ENCODE assay signal across 1 cellular context in genomic region chr13:24922390-24923304, GRCh38.
TF ChIP-seq lines count a peak whose summit lies in the region.

No MANE protein-coding gene starts in this region.

TF ChIP-seq in GM12878, 131 proteins besides CTCF, POLR2A, EP300 and RAD21 (continued from another document and continues in another):
- TF ChIP-seq GATAD2B (conservative IDR thresholded peaks at IDR 0.05; ENCODE audit: low read depth), result peak; percentile 56
- TF ChIP-seq SUZ12 (IDR thresholded peaks at IDR 0.05; ENCODE audit: unreplicated experiment), result no peak
- TF ChIP-seq USF1 (IDR thresholded peaks at IDR 0.05; ENCODE audit: borderline replicate concordance, extremely low read length, insufficient read depth, low read depth, low read length), result no peak
- TF ChIP-seq RCOR1 (conservative IDR thresholded peaks at IDR 0.05; ENCODE audit: low read depth, low read length), result peak; percentile 53
- no peak for TF ChIP-seq STAT1 (conservative IDR thresholded peaks at IDR 0.05)
- peak; percentile 98 for TF ChIP-seq SIN3A (IDR thresholded peaks at IDR 0.05; ENCODE audit: low read depth, low read length)
- peak; percentile 92 for TF ChIP-seq PML (IDR thresholded peaks at IDR 0.05; ENCODE audit: low read length)
- no peak; the same call in 1 of the 2 replicates for TF ChIP-seq DPF2 (IDR thresholded peaks at IDR 0.05)
- peak; percentile 90 for TF ChIP-seq POLR2AphosphoS5 (IDR thresholded peaks at IDR 0.05; ENCODE audit: low read length)
- TF ChIP-seq JUNB (IDR thresholded peaks at IDR 0.05), result no peak
- no peak for TF ChIP-seq YY1 (IDR thresholded peaks at IDR 0.05; ENCODE audit: low read depth, low read length)
- no peak for TF ChIP-seq SUPT20H (IDR thresholded peaks at IDR 0.05; ENCODE audit: borderline replicate concordance, control insufficient read depth, low read depth, low read length)
- TF ChIP-seq CBFB (IDR thresholded peaks at IDR 0.05; ENCODE audit: low read depth), result peak; percentile 42
- no peak for TF ChIP-seq ZNF217 (IDR thresholded peaks at IDR 0.05)
- TF ChIP-seq CBX3 (IDR thresholded peaks at IDR 0.05; ENCODE audit: borderline replicate concordance, low read depth), result no peak
- peak; percentile 96 for TF ChIP-seq IKZF1 (conservative IDR thresholded peaks at IDR 0.05)
- TF ChIP-seq CUX1 (IDR thresholded peaks at IDR 0.05; ENCODE audit: insufficient replicate concordance, low read depth, low read length), result peak; percentile 58
- TF ChIP-seq SKIL (IDR thresholded peaks at IDR 0.05; ENCODE audit: low read depth, poor library complexity, severe bottlenecking), result no peak
- peak; percentile 79; the same call in 1 of the 2 replicates for TF ChIP-seq NFXL1 (IDR thresholded peaks at IDR 0.05; ENCODE audit: borderline replicate concordance)
- no peak for TF ChIP-seq ZBED1 (IDR thresholded peaks at IDR 0.05; ENCODE audit: borderline replicate concordance)
- TF ChIP-seq NR2F1 (conservative IDR thresholded peaks at IDR 0.05), result 0 out of 2 replicates have a peak, but pooled peaks have one; percentile 8
- peak; percentile 93 for TF ChIP-seq MLLT1 (IDR thresholded peaks at IDR 0.05)
- TF ChIP-seq RB1 (IDR thresholded peaks at IDR 0.05; ENCODE audit: borderline replicate concordance), result no peak; the same call in 1 of the 2 replicates
- peak; percentile 18 for TF ChIP-seq E4F1 (IDR thresholded peaks at IDR 0.05; ENCODE audit: borderline replicate concordance, partially characterized antibody)
- no peak for TF ChIP-seq MTA3 (IDR thresholded peaks at IDR 0.05; ENCODE audit: borderline replicate concordance, low read length)
- TF ChIP-seq PAX8 (IDR thresholded peaks at IDR 0.05), result no peak
- no peak for TF ChIP-seq SREBF2 (IDR thresholded peaks at IDR 0.05; ENCODE audit: low read length)
- peak; percentile 76 for TF ChIP-seq SMAD5 (IDR thresholded peaks at IDR 0.05; ENCODE audit: low read depth)
- no peak for TF ChIP-seq EZH2 (IDR thresholded peaks at IDR 0.05; ENCODE audit: borderline replicate concordance, control insufficient read depth, low read depth, low read length)
- no peak for TF ChIP-seq ZSCAN29 (IDR thresholded peaks at IDR 0.05)
- TF ChIP-seq ZNF207 (IDR thresholded peaks at IDR 0.05; ENCODE audit: borderline replicate concordance), result peak; percentile 86; the same call in 1 of the 2 replicates
- peak; percentile 79 for TF ChIP-seq SMAD1 (IDR thresholded peaks at IDR 0.05; ENCODE audit: low read depth, partially characterized antibody)
- TF ChIP-seq IKZF2 (IDR thresholded peaks at IDR 0.05), result peak; percentile 70 to 72; a peak in 3 of 4 replicates
- peak; percentile 88 for TF ChIP-seq CREB1 (IDR thresholded peaks at IDR 0.05; ENCODE audit: low read depth)
- no peak for TF ChIP-seq ESRRA (IDR thresholded peaks at IDR 0.05; ENCODE audit: low read length)
- TF ChIP-seq IRF3 (IDR thresholded peaks at IDR 0.05), result no peak
- TF ChIP-seq E2F8 (IDR thresholded peaks at IDR 0.05; ENCODE audit: low read depth, partially characterized antibody), result peak; percentile 40
- TF ChIP-seq BACH1 (IDR thresholded peaks at IDR 0.05; ENCODE audit: borderline replicate concordance), result no peak; the same call in 1 of the 2 replicates
- TF ChIP-seq TAF1 (IDR thresholded peaks at IDR 0.05; ENCODE audit: borderline replicate concordance, low read depth, low read length), result peak; percentile 73
- TF ChIP-seq RUNX3 (IDR thresholded peaks at IDR 0.05; ENCODE audit: low read length), result no peak; the same call in 1 of the 2 replicates
- peak; percentile 93 for TF ChIP-seq SMARCA5 (IDR thresholded peaks at IDR 0.05)
- peak; percentile 63 for TF ChIP-seq HDGF (IDR thresholded peaks at IDR 0.05)
- peak; percentile 68 for TF ChIP-seq EED (IDR thresholded peaks at IDR 0.05; ENCODE audit: low read depth)
- no peak for TF ChIP-seq KAT2A (conservative IDR thresholded peaks at IDR 0.05; ENCODE audit: control insufficient read depth, low read depth, low read length)
- no peak for TF ChIP-seq ZBTB33 (IDR thresholded peaks at IDR 0.05)
- TF ChIP-seq EGR1 (IDR thresholded peaks at IDR 0.05; ENCODE audit: borderline replicate concordance in 1 of 2, low read depth in 2 of 2, low read length in 2 of 2), result peak; percentile 49 to 81
- TF ChIP-seq YBX1 (IDR thresholded peaks at IDR 0.05), result no peak
- TF ChIP-seq KDM1A (IDR thresholded peaks at IDR 0.05; ENCODE audit: borderline replicate concordance), result no peak
- peak in 1 of 2 experiments; percentile 52; a peak in 1 of 4 replicates for TF ChIP-seq BHLHE40 (IDR thresholded peaks at IDR 0.05; ENCODE audit: borderline replicate concordance in 1 of 2, low read depth in 2 of 2, low read length in 1 of 2)
- no peak for TF ChIP-seq NFYA (IDR thresholded peaks at IDR 0.05; ENCODE audit: borderline replicate concordance, low read depth, low read length)
- peak; percentile 91 for TF ChIP-seq CREM (IDR thresholded peaks at IDR 0.05; ENCODE audit: low read depth)
- TF ChIP-seq RFX5 (IDR thresholded peaks at IDR 0.05; ENCODE audit: low read depth, low read length), result 0 out of 2 replicates have a peak, but pooled peaks have one; percentile 35
